17 cellular contexts compared by ENCODE assay signal in the genomic region with DNA sequence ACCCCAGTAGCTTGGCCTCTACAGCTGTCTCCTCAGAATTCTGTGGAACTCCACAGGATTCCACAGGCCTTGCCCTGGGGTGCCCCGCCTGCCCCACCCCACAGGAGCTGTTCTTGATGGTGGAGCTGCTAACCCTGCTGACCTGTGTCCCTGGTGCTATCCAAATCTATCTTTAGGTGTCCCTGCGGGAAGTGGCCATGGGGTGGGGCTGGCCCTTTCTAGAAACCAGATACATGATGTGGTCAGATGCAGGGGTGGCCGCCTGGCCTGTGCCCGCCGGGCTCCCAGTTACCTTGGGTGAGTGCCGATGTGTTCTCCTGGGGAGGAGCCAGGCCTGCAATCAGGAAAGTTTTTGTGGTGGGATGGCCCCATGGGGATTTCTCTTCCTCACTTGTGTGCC. TPM values are rescaled to one million over a fixed set of nuclear protein-coding genes. Genes with fewer than 3 reads are reported as not detected.
"Had no signal": no experiment of that assay in that cellular context is flagged by ENCODE, and none has a peak within 500 bp of the region (broad histone marks: within the 10 kb centered on the region; RNA-seq: fewer than 3 reads in every experiment).

No MANE protein-coding gene starts in this region.

- H3K4me3 Mint-ChIP-seq: activated CD8-positive, alpha-beta memory T cell treated with anti-CD3 and anti-CD28 coated beads, Interleukin-2, amount 10 ng/mL, durations not matched to agents 7 days and 5 days; activated naive CD4-positive, alpha-beta T cell treated with anti-CD3 and anti-CD28 coated beads, Interleukin-2, amount 50 U/mL, for 24 hours; activated T-cell treated with anti-CD3 and anti-CD28 coated beads, Interleukin-2, amount 50 U/mL, for 24 hours; brain; dendritic cell treated with granulocyte-macrophage colony-stimulating factor and Interleukin-4, amounts not matched to agents 40 ng/mL and 50 ng/mL, for 4 days; effector memory CD8-positive, alpha-beta T cell; immature natural killer cell; neural crest cell had no signal

- H3K4me1 Mint-ChIP-seq: activated CD8-positive, alpha-beta memory T cell treated with anti-CD3 and anti-CD28 coated beads, Interleukin-2, amount 10 ng/mL, durations not matched to agents 7 days and 5 days; activated naive CD4-positive, alpha-beta T cell treated with anti-CD3 and anti-CD28 coated beads, Interleukin-2, amount 50 U/mL, for 24 hours; immature natural killer cell; neural crest cell had no signal

- H3K27ac Mint-ChIP-seq: activated CD8-positive, alpha-beta memory T cell treated with anti-CD3 and anti-CD28 coated beads, Interleukin-2, amount 10 ng/mL, durations not matched to agents 7 days and 5 days; activated naive CD4-positive, alpha-beta T cell treated with anti-CD3 and anti-CD28 coated beads, Interleukin-2, amount 50 U/mL, for 24 hours; activated T-cell treated with anti-CD3 and anti-CD28 coated beads, Interleukin-2, amount 50 U/mL, for 24 hours; brain; dendritic cell treated with granulocyte-macrophage colony-stimulating factor and Interleukin-4, amounts not matched to agents 40 ng/mL and 50 ng/mL, for 4 days; effector memory CD8-positive, alpha-beta T cell had no signal

- H3K4me1 ChIP-seq: right lobe of liver had no signal

- H3K27ac ChIP-seq: epithelial cell of prostate, right lobe of liver had no signal

- H3K27me3 ChIP-seq: right lobe of liver had no signal

- H3K4me3 ChIP-seq: right lobe of liver had no signal

- H3K9me3 ChIP-seq: right lobe of liver had no signal

- H3K27me3 Mint-ChIP-seq: activated naive CD4-positive, alpha-beta T cell treated with anti-CD3 and anti-CD28 coated beads, Interleukin-2, amount 50 U/mL, for 24 hours; activated T-cell treated with anti-CD3 and anti-CD28 coated beads, Interleukin-2, amount 50 U/mL, for 24 hours; brain had no signal

- DNase-seq: activated CD4-positive, alpha-beta T cell treated with anti-CD3 and anti-CD28 coated beads for 1 hour; activated CD4-positive, alpha-beta T cell treated with anti-CD3 and anti-CD28 coated beads, Interleukin-2, amount 50 U/mL, for 48 hours; activated CD8-positive, alpha-beta memory T cell treated with anti-CD3 and anti-CD28 coated beads, Interleukin-2, amount 10 ng/mL, durations not matched to agents 7 days and 5 days; activated effector memory CD4-positive, alpha-beta T cell treated with Interleukin-2 at 50 U/mL for 16 hours; activated T-cell treated with anti-CD3 and anti-CD28 coated beads, Interleukin-2, amount 50 U/mL, for 24 hours; amniotic stem cell; effector memory CD8-positive, alpha-beta T cell; immature natural killer cell; mesendoderm; stimulated activated CD4-positive, alpha-beta T cell treated with anti-CD3 and anti-CD28 coated beads, Interleukin-4, amount 100 ng/mL, for 1 hour; stimulated activated CD8-positive, alpha-beta memory T cell treated with anti-CD3 and anti-CD28 coated beads, Interleukin-4, amount 100 ng/mL, for 48 hours had no signal

- ATAC-seq: activated CD8-positive, alpha-beta memory T cell treated with anti-CD3 and anti-CD28 coated beads, Interleukin-2, amount 10 ng/mL, durations not matched to agents 7 days and 5 days; effector memory CD8-positive, alpha-beta T cell had no signal

- H3K36me3 ChIP-seq: right lobe of liver had no signal

RNA-seq across cellular contexts. Expression of gene WNK2, which starts 34.2 kb away (rescaled TPM):
- total RNA-seq: activated CD8-positive, alpha-beta memory T cell treated with anti-CD3 and anti-CD28 coated beads, Interleukin-2, amount 10 ng/mL, durations not matched to agents 7 days and 5 days had no signal
- polyA plus RNA-seq: immature natural killer cell had no signal
